ENCODE assay signal across 13 cellular contexts in the genomic region with DNA sequence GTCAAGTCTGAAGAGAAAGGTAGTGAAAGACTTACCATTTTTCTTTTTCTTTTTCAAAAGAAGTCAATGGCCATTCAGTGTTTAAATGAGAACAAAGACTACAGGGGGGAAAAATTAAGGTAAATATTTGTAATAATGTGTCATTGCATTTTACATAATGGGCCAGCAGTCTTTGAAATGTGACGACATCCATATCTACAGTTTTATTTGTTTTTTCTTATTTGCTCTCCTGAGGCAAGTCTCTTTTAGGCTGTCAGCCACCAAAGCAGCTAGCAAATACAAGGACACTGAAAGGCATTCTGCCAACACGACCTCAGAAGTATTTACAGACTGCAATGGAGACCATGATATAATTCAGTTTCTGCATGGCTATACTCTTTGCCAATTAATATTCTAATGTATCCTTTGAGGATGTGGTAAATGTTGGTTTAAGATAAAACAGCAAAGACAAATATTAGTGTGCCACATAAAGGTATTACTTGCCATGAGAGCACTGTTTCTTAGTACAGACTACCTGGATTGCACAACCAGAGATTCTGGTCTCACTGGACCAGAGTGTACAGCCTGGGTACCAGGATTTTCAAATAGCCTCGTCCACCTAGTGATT.
DNase-seq lines count a peak whose midpoint lies in the region; ATAC-seq and TF ChIP-seq lines count a peak whose summit lies in the region.
"Had no signal": no experiment of that assay in that cellular context is flagged by ENCODE, and none has a peak within 500 bp of the region (broad histone marks: within the 10 kb centered on the region; RNA-seq: fewer than 3 reads in every experiment).

No MANE protein-coding gene starts in this region.

- H3K4me3 Mint-ChIP-seq in stimulated activated memory B cell treated with anti-CD40 and anti-IgM and Interleukin-4, amounts not matched to agents 10 μg/mL and 1 μg/mL and 100 μg/mL, for 72 hours, result no peak overlapping the region

- no peaks in the 10 kb centered on the region for H3K27me3 ChIP-seq in right lobe of liver
- H3K27me3 ChIP-seq: ascending aorta; BLaER1 treated with 17β-estradiol and CSF1 and Interleukin-3, amounts not matched to agents 10 nM and 100 nM had no signal

- H3K9me3 ChIP-seq in right lobe of liver, result no peaks in the 10 kb centered on the region
- H3K9me3 ChIP-seq: ascending aorta, neutrophil had no signal

- H3K36me3 ChIP-seq in right lobe of liver, result no peaks in the 10 kb centered on the region
- H3K36me3 ChIP-seq: ascending aorta; BLaER1 treated with 17β-estradiol and CSF1 and Interleukin-3, amounts not matched to agents 10 nM and 100 nM; neutrophil had no signal

- peak overlapping the region in 2 of 3 donors; percentile 17 to 70 for H3K27ac ChIP-seq in right lobe of liver
- H3K27ac ChIP-seq: ascending aorta; BLaER1 treated with 17β-estradiol and CSF1 and Interleukin-3, amounts not matched to agents 10 nM and 100 nM; neutrophil had no signal

- H3K27me3 Mint-ChIP-seq in stimulated activated memory B cell treated with anti-CD40 and anti-IgM and Interleukin-4, amounts not matched to agents 10 μg/mL and 1 μg/mL and 100 μg/mL, for 72 hours, result no peaks in the 10 kb centered on the region

- 17% methylated on average over 3 of the region's 3 CpGs for WGBS in right lobe of liver (ENCODE audit: insufficient coverage, low coverage, low lambda C conversion rate, missing lambda C conversion rate)

- no peak overlapping the region for H3K27ac Mint-ChIP-seq in stimulated activated memory B cell treated with anti-CD40 and anti-IgM and Interleukin-4, amounts not matched to agents 10 μg/mL and 1 μg/mL and 100 μg/mL, for 72 hours

- H3K4me3 ChIP-seq in right lobe of liver, result no peak overlapping the region
- H3K4me3 ChIP-seq: ascending aorta; BLaER1 treated with 17β-estradiol and CSF1 and Interleukin-3, amounts not matched to agents 10 nM and 100 nM had no signal

- no peaks in the 10 kb centered on the region for H3K36me3 Mint-ChIP-seq in stimulated activated memory B cell treated with anti-CD40 and anti-IgM and Interleukin-4, amounts not matched to agents 10 μg/mL and 1 μg/mL and 100 μg/mL, for 72 hours

- DNase-seq in DMS153 (lab: John Stamatoyannopoulos, UW), result peak; percentile 86
- peak; percentile 73 for DNase-seq in NCI-H1092 treated with DMSO at 0.1 percent for 48 hours (lab: John Stamatoyannopoulos, UW)
- DNase-seq in astrocyte of the hippocampus (ENCODE audit: low read depth, low spot score), result peak; percentile 75
- peak in 1 of 3 donors; percentile 80 for DNase-seq in right lobe of liver
- DNase-seq in kidney glomerular epithelial cell (lab: John Stamatoyannopoulos, UW), result no peak
- DNase-seq in stimulated activated CD4-positive, alpha-beta T cell treated with anti-CD3 and anti-CD28 coated beads, Interleukin-12 subunit alpha, Interleukin-12 subunit beta, amount 100 ng/mL, for 4 hours, result no peak
- DNase-seq in SKM-1 (lab: John Stamatoyannopoulos, UW; ENCODE audit: unreplicated experiment), result no peak
- DNase-seq: islet precursor cell, substantia nigra had no signal

- H3K9me3 Mint-ChIP-seq in stimulated activated memory B cell treated with anti-CD40 and anti-IgM and Interleukin-4, amounts not matched to agents 10 μg/mL and 1 μg/mL and 100 μg/mL, for 72 hours, result peaks cover 5% of the 10 kb centered on the region

- ATAC-seq in right lobe of liver, result peak; percentile 90 to 96 (median 92)
- ATAC-seq in stimulated activated memory B cell treated with anti-CD40 and anti-IgM and Interleukin-4, amounts not matched to agents 10 μg/mL and 1 μg/mL and 100 μg/mL, for 72 hours, result no peak

- TF ChIP-seq POLR2A in right lobe of liver (IDR thresholded peaks at IDR 0.05), result no peak

- no peak for TF ChIP-seq CTCF in right lobe of liver (IDR thresholded peaks at IDR 0.05)

- intact Hi-C loops in right lobe of liver (cut with DNase I), result no loop called here

- no peaks in the 10 kb centered on the region for H3K4me1 Mint-ChIP-seq in stimulated activated memory B cell treated with anti-CD40 and anti-IgM and Interleukin-4, amounts not matched to agents 10 μg/mL and 1 μg/mL and 100 μg/mL, for 72 hours

- peaks cover 0 to 14% (median 4%) of the 10 kb centered on the region in 4 donors for H3K4me1 ChIP-seq in right lobe of liver
- H3K4me1 ChIP-seq: ascending aorta; BLaER1 treated with 17β-estradiol and CSF1 and Interleukin-3, amounts not matched to agents 10 nM and 100 nM had no signal

Comparison
In these comparisons a context has a peak if more than half of its experiments do, and no peak if none do; other contexts are left out.
1. DNase-seq: peak in DMS153 (single experiment), NCI-H1092 treated with DMSO at 0.1 percent for 48 hours (single experiment) and astrocyte of the hippocampus (single experiment); none in kidney glomerular epithelial cell (single experiment), stimulated activated CD4-positive, alpha-beta T cell treated with anti-CD3 and anti-CD28 coated beads, Interleukin-12 subunit alpha, Interleukin-12 subunit beta, amount 100 ng/mL, for 4 hours (single experiment) and SKM-1 (single experiment).